In genomic region chr3:51819709-51820406, GRCh38 we compare ENCODE assay signal across 1 cellular context.
TF ChIP-seq lines count a peak whose summit lies in the region.

No MANE protein-coding gene starts in this region.

TF ChIP-seq in SK-N-SH treated with all-trans-retinoic acid at 6 μM for 48 hours, 23 proteins besides CTCF, POLR2A, EP300 and RAD21 (continued from another document):
- TF ChIP-seq TCF4 (CRISPR knock-in tag; IDR thresholded peaks at IDR 0.05; ENCODE audit: borderline replicate concordance) (no peak), RARB (CRISPR knock-in tag; IDR thresholded peaks at IDR 0.05) (no peak), ZNF8 (CRISPR knock-in tag; IDR thresholded peaks at IDR 0.05) (no peak)
- TF ChIP-seq, protein P1, sequence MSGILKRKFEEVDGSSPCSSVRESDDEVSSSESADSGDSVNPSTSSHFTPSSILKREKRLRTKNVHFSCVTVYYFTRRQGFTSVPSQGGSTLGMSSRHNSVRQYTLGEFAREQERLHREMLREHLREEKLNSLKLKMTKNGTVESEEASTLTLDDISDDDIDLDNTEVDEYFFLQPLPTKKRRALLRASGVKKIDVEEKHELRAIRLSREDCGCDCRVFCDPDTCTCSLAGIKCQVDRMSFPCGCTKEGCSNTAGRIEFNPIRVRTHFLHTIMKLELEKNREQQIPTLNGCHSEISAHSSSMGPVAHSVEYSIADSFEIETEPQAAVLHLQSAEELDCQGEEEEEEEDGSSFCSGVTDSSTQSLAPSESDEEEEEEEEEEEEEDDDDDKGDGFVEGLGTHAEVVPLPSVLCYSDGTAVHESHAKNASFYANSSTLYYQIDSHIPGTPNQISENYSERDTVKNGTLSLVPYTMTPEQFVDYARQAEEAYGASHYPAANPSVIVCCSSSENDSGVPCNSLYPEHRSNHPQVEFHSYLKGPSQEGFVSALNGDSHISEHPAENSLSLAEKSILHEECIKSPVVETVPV (CRISPR knock-in tag; IDR thresholded peaks at IDR 0.05) = no peak
